Comparison of ENCODE assay signal across 12 cellular contexts in the genomic region with DNA sequence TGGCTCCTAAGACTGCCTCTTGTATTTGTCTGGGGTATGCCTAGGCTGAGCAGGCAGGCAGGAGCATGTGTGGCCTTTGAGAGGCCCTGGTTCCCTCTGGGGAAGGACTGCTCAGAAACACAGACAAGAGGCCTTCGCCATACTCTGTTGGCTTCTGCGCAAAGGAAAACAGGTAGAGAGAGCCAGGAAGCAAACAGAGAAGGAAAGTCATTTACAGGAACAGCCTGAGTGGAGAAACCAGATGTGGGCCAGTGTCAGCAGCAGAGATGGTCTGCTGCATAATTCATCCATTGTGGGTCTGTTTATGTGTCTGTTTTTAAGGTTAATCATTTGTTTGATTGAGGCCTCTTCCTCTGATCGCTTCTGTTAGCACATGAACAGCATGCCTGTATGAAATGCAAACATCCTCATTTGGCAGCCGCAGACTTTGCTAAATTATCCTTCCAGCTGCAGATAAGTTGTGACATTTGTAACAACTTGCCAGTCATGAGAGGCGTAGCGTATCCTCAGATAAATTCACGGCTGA.
DNase-seq lines count a peak whose midpoint lies in the region; ATAC-seq, FAIRE-seq and TF ChIP-seq lines count a peak whose summit lies in the region.
"Had no signal": no experiment of that assay in that cellular context is flagged by ENCODE, and none has a peak within 500 bp of the region (broad histone marks: within the 10 kb centered on the region; RNA-seq: fewer than 3 reads in every experiment).

No MANE protein-coding gene starts in this region.

- WGBS in pancreas, 2 donors, result 41 to 45% methylated on average over 7 of the region's 7 CpGs
- WGBS in ovary, 3 donors, result 44 to 67% (median 65%) methylated on average over 7 of the region's 7 CpGs

- intact Hi-C loops in left ventricle myocardium inferior (cut with micrococcal nuclease) (no loop called here), pancreas (cut with DNase I) (no loop called here), ovary (cut with DNase I) (no loop called here)

- ATAC-seq in pancreas, result peak in 3 of 4 donors; percentile 31 to 66 (median 42)

- no peaks in the 10 kb centered on the region for H3K9me3 ChIP-seq in left ventricle myocardium inferior (replicated peaks)
- H3K9me3 ChIP-seq in pancreas, result no peaks in the 10 kb centered on the region
- H3K9me3 ChIP-seq in ovary, result no peaks in the 10 kb centered on the region

- TF ChIP-seq POLR2A in ovary (IDR thresholded peaks at IDR 0.05), result no peak

- H3K27me3 ChIP-seq in left ventricle myocardium inferior (ENCODE audit: low read depth) (no peaks in the 10 kb centered on the region), pancreas (no peaks in the 10 kb centered on the region), ovary (no peaks in the 10 kb centered on the region)

- H3K27ac ChIP-seq in left ventricle myocardium inferior (replicated peaks) (peak overlapping the region; percentile 47), pancreas (peak overlapping the region in 3 of 4 donors; percentile 26 to 55 (median 40)), ovary (no peak overlapping the region), caudate nucleus (ENCODE audit: low read depth, low read length) (no peak overlapping the region)
- H3K27ac ChIP-seq: RWPE1 had no signal

- FAIRE-seq in pancreas (lab: Jason Lieb, UNC), result no peak

- in situ Hi-C loops in GM13977 (cut with MboI; ENCODE audit: low pct_unique_long_range_greater_than_20kb, low sequenced_read_pairs, unreplicated experiment), result no loop called here

- H3K4me1 ChIP-seq in left ventricle myocardium inferior (peaks cover 59% of the 10 kb centered on the region), pancreas (peaks cover 0 to 6% (median 5%) of the 10 kb centered on the region in 3 donors), ovary (ENCODE audit: insufficient read depth) (no peaks in the 10 kb centered on the region)

- H3K4me3 ChIP-seq in left ventricle myocardium inferior (no peak overlapping the region), pancreas (no peak overlapping the region), ovary (no peak overlapping the region)

- no peak for TF ChIP-seq CTCF in left ventricle myocardium inferior (IDR thresholded peaks at IDR 0.05; ENCODE audit: borderline replicate concordance)
- no peak for TF ChIP-seq CTCF in pancreas (IDR thresholded peaks at IDR 0.05)
- TF ChIP-seq CTCF in ovary (IDR thresholded peaks at IDR 0.05), result no peak
- TF ChIP-seq CTCF in GM13977 (IDR thresholded peaks at IDR 0.05; ENCODE audit: extremely low read depth, insufficient read depth, missing control alignments), result no peak

- no peaks in the 10 kb centered on the region for H3K36me3 ChIP-seq in left ventricle myocardium inferior
- no peaks in the 10 kb centered on the region for H3K36me3 ChIP-seq in pancreas
- H3K36me3 ChIP-seq in ovary, result no peaks in the 10 kb centered on the region

- peak; percentile 43 for DNase-seq in DMS153 treated with DMSO at 0.1 percent for 48 hours (lab: John Stamatoyannopoulos, UW; ENCODE audit: unreplicated experiment)
- peak; percentile 39 for DNase-seq in NCI-H526 treated with DMSO at 0.1 percent for 48 hours (lab: John Stamatoyannopoulos, UW)
- no peak for DNase-seq in left ventricle myocardium inferior
- DNase-seq in pancreas, result no peak
- no peak for DNase-seq in ovary
- no peak for DNase-seq in GM13977 (ENCODE audit: low spot score)
- no peak for DNase-seq in Kasumi-1 (lab: John Stamatoyannopoulos, UW)
- no peak for DNase-seq in caudate nucleus (lab: John Stamatoyannopoulos, UW)
- DNase-seq: activated CD8-positive, alpha-beta memory T cell treated with anti-CD3 and anti-CD28 coated beads for 24 hours; activated naive CD4-positive, alpha-beta T cell treated with anti-CD3 and anti-CD28 coated beads, Interleukin-2, amount 50 U/mL, for 16 hours; AML-193 had no signal

- TF ChIP-seq EP300 in ovary (IDR thresholded peaks at IDR 0.05), result no peak

Comparison
In these comparisons a context has a peak if more than half of its experiments do, and no peak if none do; other contexts are left out.
1. DNase-seq: peak in DMS153 treated with DMSO at 0.1 percent for 48 hours (single experiment) and NCI-H526 treated with DMSO at 0.1 percent for 48 hours (single experiment); none in left ventricle myocardium inferior (single experiment), pancreas (0 of 6), ovary (0 of 5), GM13977 (single experiment), Kasumi-1 (0 of 2) and caudate nucleus (0 of 61).
2. H3K27ac ChIP-seq: peak in left ventricle myocardium inferior (single experiment) and pancreas (3 of 4); none in ovary (0 of 2) and caudate nucleus (single experiment).